9 cellular contexts compared by ENCODE assay signal in the genomic region with DNA sequence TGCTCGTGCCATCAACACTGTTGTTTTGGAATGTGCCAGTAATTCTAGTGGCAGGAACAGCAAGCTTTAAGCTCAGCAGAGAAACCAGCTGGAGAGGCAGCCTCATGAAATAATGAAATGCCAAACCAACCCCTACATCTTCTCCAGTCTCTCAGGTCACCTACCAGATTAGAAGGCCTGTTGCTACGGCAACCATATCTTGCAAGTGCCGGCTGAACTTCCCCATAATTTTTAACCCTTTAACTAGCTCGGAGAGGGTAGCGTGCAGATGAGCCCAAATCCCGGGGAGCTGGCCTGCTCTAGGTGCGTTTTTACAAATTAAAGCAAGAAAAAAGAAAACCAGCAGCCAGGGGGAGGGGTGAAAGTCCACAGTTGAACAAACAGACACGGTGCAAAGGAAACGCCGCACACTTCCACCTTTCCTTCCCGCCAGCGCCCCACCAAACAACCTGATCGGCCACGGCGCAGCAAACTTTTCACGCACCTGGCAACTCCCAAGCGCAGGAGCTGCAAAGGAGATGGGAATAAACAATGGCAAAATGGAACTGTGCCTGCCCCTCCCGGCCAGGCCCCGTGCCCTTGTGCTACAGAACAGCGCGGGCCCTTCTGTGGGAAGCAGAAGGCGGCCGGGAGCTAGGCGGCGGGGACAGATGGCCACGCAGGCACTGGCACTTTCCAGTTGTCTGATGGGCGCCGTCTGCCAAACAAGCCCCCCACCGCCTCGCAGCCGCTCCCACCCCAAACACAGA. TPM values are rescaled to one million over a fixed set of nuclear protein-coding genes. Genes with fewer than 3 reads are reported as not detected.
DNase-seq lines count a peak whose midpoint lies in the region; ATAC-seq, FAIRE-seq and TF ChIP-seq lines count a peak whose summit lies in the region.
"Had no signal": no experiment of that assay in that cellular context is flagged by ENCODE, and none has a peak within 500 bp of the region (broad histone marks: within the 10 kb centered on the region; RNA-seq: fewer than 3 reads in every experiment).

No MANE protein-coding gene starts in this region.

- H3K4me1 Mint-ChIP-seq in activated T-helper 17 cell treated with anti-CD3 and anti-CD28 coated beads, Interleukin-2, amount 50 U/mL, for 72 hours: peaks cover 37% of the 10 kb centered on the region
- peaks cover 72 to 97% (median 94%) of the 10 kb centered on the region in 7 donors for H3K4me1 Mint-ChIP-seq in naive thymus-derived CD4-positive, alpha-beta T cell

- no peaks in the 10 kb centered on the region for H3K9me3 Mint-ChIP-seq in activated T-helper 17 cell treated with anti-CD3 and anti-CD28 coated beads, Interleukin-2, amount 50 U/mL, for 72 hours
- no peaks in the 10 kb centered on the region for H3K9me3 Mint-ChIP-seq in naive thymus-derived CD4-positive, alpha-beta T cell

- peak overlapping the region; percentile 76 for H3K27ac ChIP-seq in naive thymus-derived CD4-positive, alpha-beta T cell (ENCODE audit: low read depth, low read length)
- H3K27ac ChIP-seq in kidney (ENCODE audit: low read depth in 2 of 2, low read length in 2 of 2): peak overlapping the region in 1 of 2 donors; percentile 13

- H3K9me3 ChIP-seq in naive thymus-derived CD4-positive, alpha-beta T cell (ENCODE audit: control insufficient read depth in 2 of 3, low read length in 3 of 3): no peaks in the 10 kb centered on the region
- no peaks in the 10 kb centered on the region for H3K9me3 ChIP-seq in kidney (ENCODE audit: control insufficient read depth in 1 of 2, low read length in 2 of 2)

- TF ChIP-seq CTCF in kidney (IDR thresholded peaks at IDR 0.05; ENCODE audit: borderline replicate concordance, extremely low read depth, insufficient read depth) (no peak), omental fat pad (IDR thresholded peaks at IDR 0.05) (no peak)

- no peak for FAIRE-seq in kidney (lab: Jason Lieb, UNC)

- peak; percentile 6 for ATAC-seq in HG03571 (IDR thresholded peaks at IDR 0.05; ENCODE audit: unreplicated experiment)
- no peak for ATAC-seq in activated T-helper 17 cell treated with anti-CD3 and anti-CD28 coated beads, Interleukin-2, amount 50 U/mL, for 72 hours (replicated peaks)
- peak; percentile 12 for ATAC-seq in naive thymus-derived CD4-positive, alpha-beta T cell
- ATAC-seq in omental fat pad (ENCODE audit: low FRiP score): no peak
- ATAC-seq: Panc1 had no signal

- POLR2A ChIA-PET in naive thymus-derived CD4-positive, alpha-beta T cell (lab: Charles Lee): interaction anchor here (1.5 to 1.6 kb wide), 2 partner anchors 45 to 77 kb away, joined by 3 read pairs; no protein-coding TSS in a partner anchor

- no peaks in the 10 kb centered on the region for H3K36me3 Mint-ChIP-seq in activated T-helper 17 cell treated with anti-CD3 and anti-CD28 coated beads, Interleukin-2, amount 50 U/mL, for 72 hours (ENCODE audit: low read depth)
- H3K36me3 Mint-ChIP-seq in naive thymus-derived CD4-positive, alpha-beta T cell: peaks cover 0 to 14% (median 0%) of the 10 kb centered on the region in 5 donors

- H3K27me3 Mint-ChIP-seq in activated T-helper 17 cell treated with anti-CD3 and anti-CD28 coated beads, Interleukin-2, amount 50 U/mL, for 72 hours: no peaks in the 10 kb centered on the region
- no peaks in the 10 kb centered on the region for H3K27me3 Mint-ChIP-seq in naive thymus-derived CD4-positive, alpha-beta T cell

- H3K4me1 ChIP-seq in naive thymus-derived CD4-positive, alpha-beta T cell (ENCODE audit: control insufficient read depth in 2 of 2, insufficient read depth in 2 of 2, low read length in 2 of 2): peaks cover 3 to 67% of the 10 kb centered on the region in 2 donors
- peaks cover 25 to 34% of the 10 kb centered on the region in 2 donors for H3K4me1 ChIP-seq in kidney (ENCODE audit: control insufficient read depth in 1 of 2, insufficient read depth in 1 of 2, low read depth in 1 of 2, low read length in 2 of 2)

- in situ Hi-C loops in G401 (cut with HindIII; ENCODE audit: low sequenced_read_pairs): no loop called here

- peak overlapping the region in 1 of 2 donors; percentile 29 for H3K9ac ChIP-seq in kidney (ENCODE audit: low read length in 2 of 2)

- peak; percentile 90 for DNase-seq in G401 (ENCODE audit: low spot score)
- DNase-seq in naive thymus-derived CD4-positive, alpha-beta T cell: peak in 7 of 9 donors; percentile 7 to 31 (median 24)
- DNase-seq in kidney: no peak
- DNase-seq in activated CD8-positive, alpha-beta memory T cell treated with anti-CD3 and anti-CD28 coated beads for 24 hours: no peak
- no peak for DNase-seq in omental fat pad (ENCODE audit: low spot score)
- DNase-seq in DMS79 treated with DMSO at 0.1 percent for 48 hours (lab: John Stamatoyannopoulos, UW): no peak

- H3K36me3 ChIP-seq in naive thymus-derived CD4-positive, alpha-beta T cell (ENCODE audit: control insufficient read depth in 2 of 3, insufficient read depth in 3 of 3, low read length in 3 of 3): peaks cover 0 to 9% (median 0%) of the 10 kb centered on the region in 3 experiments
- H3K36me3 ChIP-seq in kidney (ENCODE audit: control insufficient read depth in 1 of 2, insufficient read depth in 2 of 2, low read length in 2 of 2): peaks cover 0 to 9% of the 10 kb centered on the region in 2 donors

- H3K27ac Mint-ChIP-seq in activated T-helper 17 cell treated with anti-CD3 and anti-CD28 coated beads, Interleukin-2, amount 50 U/mL, for 72 hours: peak overlapping the region; percentile 91
- peak overlapping the region; percentile 87 to 99 (median 97) for H3K27ac Mint-ChIP-seq in naive thymus-derived CD4-positive, alpha-beta T cell

- CTCF ChIA-PET in naive thymus-derived CD4-positive, alpha-beta T cell (lab: Charles Lee): interaction anchor here (0.9 to 1.5 kb wide), 2 partner anchors 15 to 47 kb away, joined by 3 to 4 read pairs; no protein-coding TSS in a partner anchor

- peak overlapping the region; percentile 78 for H3K4me3 Mint-ChIP-seq in activated T-helper 17 cell treated with anti-CD3 and anti-CD28 coated beads, Interleukin-2, amount 50 U/mL, for 72 hours
- H3K4me3 Mint-ChIP-seq in naive thymus-derived CD4-positive, alpha-beta T cell: peak overlapping the region; percentile 86 to 98 (median 91)

- no peaks in the 10 kb centered on the region for H3K27me3 ChIP-seq in naive thymus-derived CD4-positive, alpha-beta T cell (ENCODE audit: control insufficient read depth in 2 of 2, insufficient read depth in 2 of 2, low read length in 2 of 2)

- intact Hi-C loops in naive thymus-derived CD4-positive, alpha-beta T cell (cut with micrococcal nuclease): loop anchor here (1.0 to 5.0 kb wide), 9 partner anchors 8 to 155 kb away; a partner anchor contains a TSS
- intact Hi-C loops in kidney (cut with DNase I): no loop called here

- H3K4me3 ChIP-seq in naive thymus-derived CD4-positive, alpha-beta T cell (ENCODE audit: low read length): peak overlapping the region; percentile 56
- H3K4me3 ChIP-seq in kidney (ENCODE audit: low read length in 2 of 2): no peak overlapping the region

RNA-seq across cellular contexts. Expression of a gene that starts 50.1 kb away (rescaled TPM):
- 64.0 and 71.2 TPM in 2 replicates for total RNA-seq in G401 (2014; rRNA removed; shearing (Covaris generic))
- 10 to 100 TPM; 40.3 to 56.3 TPM for total RNA-seq in activated T-helper 17 cell treated with anti-CD3 and anti-CD28 coated beads, Interleukin-2, amount 50 U/mL, for 72 hours
- total RNA-seq in naive thymus-derived CD4-positive, alpha-beta T cell: 100 to 1,000 TPM in 2 of 5 experiments, 10 to 100 TPM in 3; 69.4 to 124 (median 98.1) TPM
- 10 to 100 TPM; 19.4 to 21.3 TPM for polyA plus RNA-seq in naive thymus-derived CD4-positive, alpha-beta T cell
- 49.6 TPM for total RNA-seq in kidney
- polyA plus RNA-seq in kidney (ENCODE audit: insufficient read depth, low read depth, low replicate concordance): 33.3 TPM
- total RNA-seq in omental fat pad: 10 to 100 TPM; 21.0 to 32.6 (median 22.9) TPM

Comparison
In these comparisons a context has a peak if more than half of its experiments do, and no peak if none do; other contexts are left out.
1. DNase-seq: peak in G401 (single experiment) and naive thymus-derived CD4-positive, alpha-beta T cell (7 of 9); none in kidney (single experiment), activated CD8-positive, alpha-beta memory T cell treated with anti-CD3 and anti-CD28 coated beads for 24 hours (single experiment), omental fat pad (single experiment) and DMS79 treated with DMSO at 0.1 percent for 48 hours (single experiment).
2. ATAC-seq: peak in HG03571 (single experiment) and naive thymus-derived CD4-positive, alpha-beta T cell (single experiment); none in activated T-helper 17 cell treated with anti-CD3 and anti-CD28 coated beads, Interleukin-2, amount 50 U/mL, for 72 hours (single experiment) and omental fat pad (single experiment).